Comparison of ENCODE assay signal across 16 cellular contexts in the genomic region with DNA sequence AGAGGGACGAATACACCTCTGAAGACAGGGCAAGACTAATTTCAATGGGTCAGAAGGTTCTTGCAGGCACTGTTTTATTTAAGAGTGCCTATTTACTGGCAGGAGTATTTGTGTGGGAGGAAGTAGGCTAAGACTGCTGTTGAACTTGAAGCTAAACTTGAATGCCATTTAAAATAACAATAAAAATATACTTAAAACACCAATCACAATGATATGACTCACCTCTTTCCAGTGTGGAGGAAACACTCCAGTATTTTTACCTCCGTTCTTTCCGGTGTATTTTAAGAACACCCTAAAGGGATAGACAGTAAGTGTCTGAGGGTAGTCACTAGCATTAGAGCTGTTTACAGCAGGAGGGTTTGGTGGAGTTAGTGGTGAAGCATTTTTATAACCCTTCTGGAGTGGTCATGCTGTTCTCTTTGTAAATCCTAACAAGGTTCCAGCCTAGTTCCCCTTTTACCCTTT. TPM values are rescaled to one million over a fixed set of nuclear protein-coding genes. Genes with fewer than 3 reads are reported as not detected.
A peak's percentile ranks its signal among the peaks of the same experiment; 100 is the strongest.
DNase-seq lines count a peak whose midpoint lies in the region; FAIRE-seq and TF ChIP-seq lines count a peak whose summit lies in the region.
"Had no signal": no experiment of that assay in that cellular context is flagged by ENCODE, and none has a peak within 500 bp of the region (broad histone marks: within the 10 kb centered on the region; RNA-seq: fewer than 3 reads in every experiment).

No MANE protein-coding gene starts in this region.

- POLR2A ChIA-PET in AG04449 (lab: Yijun Ruan, JAX) (interaction anchor here (0.6 to 0.9 kb wide), 2 partner anchors 305 to 376 kb away, joined by 3 to 4 read pairs; no protein-coding TSS in a partner anchor), H1 (lab: Charles Lee; ENCODE audit: partially characterized antibody) (interaction anchor here (0.6 to 1.0 kb wide), 3 partner anchors 10 to 1579 kb away, joined by 3 read pairs; a partner anchor contains a TSS)

- H3K4me1 ChIP-seq in H1 (replicated peaks in 1 of 4; ENCODE audit: control insufficient read depth in 3 of 4, insufficient read depth in 4 of 4, low read length in 3 of 4) (peaks cover 3 to 17% (median 7%) of the 10 kb centered on the region in 4 experiments), neuronal stem cell (ENCODE audit: control insufficient read depth in 2 of 2, insufficient read depth in 1 of 2, low read depth in 1 of 2, low read length in 2 of 2) (peaks cover 5 to 13% of the 10 kb centered on the region in 2 donors)

- no peak overlapping the region for H2BK20ac ChIP-seq in H1 (ENCODE audit: low read length)

- TF ChIP-seq POLR2A in H1 (IDR thresholded peaks at IDR 0.05; ENCODE audit: control extremely low read depth in 1 of 2, low read depth in 2 of 2, low read length in 2 of 2) = no peak

- CTCF ChIA-PET in AG04449 (lab: Yijun Ruan, JAX) = interaction anchor here (0.8 to 2.0 kb wide), 7 partner anchors 20 to 376 kb away, joined by 3 to 10 read pairs (median 3); no protein-coding TSS in a partner anchor
- CTCF ChIA-PET in H1 (lab: Charles Lee; ENCODE audit: partially characterized antibody) = interaction anchor here (0.8 to 5.7 kb wide), 7 partner anchors 9 to 275 kb away, joined by 3 to 30 read pairs (median 4); no protein-coding TSS in a partner anchor

- H3K18ac ChIP-seq in H1 (ENCODE audit: extremely low read depth, low read length) (no peak overlapping the region), neuronal stem cell (ENCODE audit: low read length) (no peak overlapping the region)

- DNase-seq in AG04449 (ENCODE audit: low read depth, low spot score) = no peak
- DNase-seq in Jurkat, Clone E6-1 (ENCODE audit: low read depth, low spot score) = no peak
- DNase-seq in H1 (ENCODE audit: low read depth in 1 of 2, low spot score in 2 of 2) = no peak
- DNase-seq in neuronal stem cell (ENCODE audit: low spot score) = no peak
- no peak for DNase-seq in SK-N-DZ (ENCODE audit: low spot score)
- DNase-seq in NCI-H1694 (lab: John Stamatoyannopoulos, UW) = no peak
- no peak for DNase-seq in amniotic stem cell (lab: John Stamatoyannopoulos, UW)
- DNase-seq in DMS53 (lab: John Stamatoyannopoulos, UW) = no peak
- DNase-seq: activated CD8-positive, alpha-beta T cell treated with anti-CD3 and anti-CD28 coated beads for 36 hours; activated naive CD4-positive, alpha-beta T cell treated with anti-CD3 and anti-CD28 coated beads for 36 hours; effector CD8-positive, alpha-beta T cell; hippocampal formation; NK-92 treated with Interleukin-12 subunit alpha and Interleukin-12 subunit beta, amount 100 ng/mL, for 24 hours had no signal

- no peak for TF ChIP-seq EP300 in H1 (IDR thresholded peaks at IDR 0.05; ENCODE audit: borderline replicate concordance in 1 of 2, low read depth in 2 of 2, low read length in 2 of 2)

- H3K56ac ChIP-seq in H1 (replicated peaks; ENCODE audit: insufficient read length, low read depth, low read length) = no peak overlapping the region

- peak overlapping the region; percentile 60 for H3K4me3 ChIP-seq in AG04449 (ENCODE audit: low read depth, low read length)
- H3K4me3 ChIP-seq in Jurkat, Clone E6-1 (ENCODE audit: low read length) = peak overlapping the region; percentile 58
- H3K4me3 ChIP-seq in H1 (ENCODE audit: extremely low read depth in 1 of 4, insufficient read depth in 2 of 4, low read depth in 3 of 4, low read length in 4 of 4) = peak overlapping the region in 1 of 4 experiments; percentile 56; a peak in 2 of 8 replicates
- H3K4me3 ChIP-seq in neuronal stem cell (ENCODE audit: low read length in 2 of 2) = no peak overlapping the region

- H3K14ac ChIP-seq in H1 (ENCODE audit: insufficient read length) = no peak overlapping the region
- H3K14ac ChIP-seq in neuronal stem cell (ENCODE audit: low read length) = no peak overlapping the region

- H4K91ac ChIP-seq in H1 (replicated peaks; ENCODE audit: insufficient read length, low read length) = no peak overlapping the region
- H4K91ac ChIP-seq in neuronal stem cell (ENCODE audit: low read depth, low read length, poor library complexity) = no peak overlapping the region

- peaks cover 10 to 22% of the 10 kb centered on the region in 2 experiments for H4K20me1 ChIP-seq in H1 (replicated peaks in 1 of 2; ENCODE audit: control insufficient read depth in 1 of 2, insufficient read depth in 2 of 2, low read length in 2 of 2)

- TF ChIP-seq RAD21 in H1 (IDR thresholded peaks at IDR 0.05 in 1 of 2, conservative IDR thresholded peaks at IDR 0.05 in 1 of 2; ENCODE audit: low read depth in 2 of 2, low read length in 2 of 2) = no peak

- H3K23me2 ChIP-seq in H1 (ENCODE audit: low read depth, low read length) = peaks cover 6% of the 10 kb centered on the region; the same call in 1 of the 2 replicates

- H3K27me3 ChIP-seq in H1 (replicated peaks in 1 of 4; ENCODE audit: control insufficient read depth in 3 of 4, extremely low read depth in 1 of 4, insufficient read depth in 3 of 4, low read length in 3 of 4) (peaks cover 89 to 99% (median 97%) of the 10 kb centered on the region in 4 experiments), neuronal stem cell (ENCODE audit: control insufficient read depth in 3 of 3, insufficient read depth in 3 of 3, low read depth in 1 of 3, low read length in 3 of 3) (peaks cover 22 to 96% (median 90%) of the 10 kb centered on the region in 3 experiments)

- H2BK120ac ChIP-seq in H1 (replicated peaks; ENCODE audit: low read depth, low read length) (no peak overlapping the region), neuronal stem cell (ENCODE audit: low read depth, low read length) (no peak overlapping the region)

- H2BK12ac ChIP-seq in H1 (ENCODE audit: low read depth, low read length) (no peak overlapping the region), neuronal stem cell (ENCODE audit: low read length) (no peak overlapping the region)

- WGBS in H1 (ENCODE audit: extremely low coverage in 1 of 2, insufficient coverage in 1 of 2, insufficient read length in 1 of 2, insufficient replicate concordance in 2 of 2, low coverage in 1 of 2, low lambda C conversion rate in 2 of 2, missing lambda C conversion rate in 1 of 2), 2 experiments = 14% methylated on average over 3 of the region's 3 CpGs; no CpG with 5 or more reads in 1 of the 2 experiments
- no CpG with 5 or more reads among the region's 3 CpGs for WGBS in neuronal stem cell (ENCODE audit: extremely low coverage in 2 of 2, insufficient read length in 2 of 2, insufficient replicate concordance in 1 of 2), 2 donors

- no peak overlapping the region for H3K23ac ChIP-seq in H1 (ENCODE audit: insufficient read length)
- no peak overlapping the region for H3K23ac ChIP-seq in neuronal stem cell (ENCODE audit: low read depth, low read length, poor library complexity)

- H3K9me3 ChIP-seq in H1 (ENCODE audit: insufficient read depth in 2 of 2, low read depth in 1 of 2, low read length in 1 of 2) = no peaks in the 10 kb centered on the region
- peaks cover 0 to 3% of the 10 kb centered on the region in 2 donors for H3K9me3 ChIP-seq in neuronal stem cell (replicated peaks in 1 of 2; ENCODE audit: control insufficient read depth in 2 of 2, insufficient read depth in 1 of 2, low read depth in 1 of 2, low read length in 2 of 2)

- H3K9ac ChIP-seq in H1 (replicated peaks in 1 of 4; ENCODE audit: extremely low read depth in 1 of 4, low read depth in 3 of 4, low read length in 3 of 4) (no peak overlapping the region), neuronal stem cell (ENCODE audit: low read depth, low read length, poor library complexity) (no peak overlapping the region)

- H2AK5ac ChIP-seq in H1 (ENCODE audit: low read depth, low read length) (no peak overlapping the region), neuronal stem cell (ENCODE audit: low read depth, low read length) (no peak overlapping the region)

- H3K4me2 ChIP-seq in H1 (ENCODE audit: insufficient read depth in 1 of 2, low read depth in 2 of 2, low read length in 2 of 2) = peak overlapping the region; percentile 73
- H3K4me2 ChIP-seq in neuronal stem cell (ENCODE audit: insufficient read depth, low read length, poor library complexity, severe bottlenecking) = no peak overlapping the region

- H2BK15ac ChIP-seq in H1 (ENCODE audit: low read length) = no peak overlapping the region
- H2BK15ac ChIP-seq in neuronal stem cell (ENCODE audit: low read length) = no peak overlapping the region

- FAIRE-seq in H1 (lab: Jason Lieb, UNC) = no peak

- H3K27ac ChIP-seq in H1 (ENCODE audit: low read depth, low read length) (no peak overlapping the region), neuronal stem cell (replicated peaks; ENCODE audit: low read length) (no peak overlapping the region)

- no peak overlapping the region for H2BK5ac ChIP-seq in H1 (ENCODE audit: low read depth, low read length)
- H2BK5ac ChIP-seq in neuronal stem cell (ENCODE audit: low read length) = no peak overlapping the region

- no peaks in the 10 kb centered on the region for H3K79me2 ChIP-seq in H1 (ENCODE audit: control insufficient read depth in 1 of 2, insufficient read depth in 2 of 2, low read length in 2 of 2)

- TF ChIP-seq CTCF in AG04449 (IDR thresholded peaks at IDR 0.05; ENCODE audit: insufficient read depth, low read length, missing control alignments) (no peak), H1 (IDR thresholded peaks at IDR 0.05; ENCODE audit: control extremely low read depth in 1 of 3, insufficient read depth in 1 of 3, low read depth in 1 of 3, low read length in 3 of 3) (no peak)

- H2AFZ ChIP-seq in H1 (ENCODE audit: low read length) (no peak overlapping the region), neuronal stem cell (ENCODE audit: low read length) (peak overlapping the region; percentile 80)

- no peak overlapping the region for H4K5ac ChIP-seq in H1 (ENCODE audit: insufficient read length, low read depth, low read length)

- H3K36me3 ChIP-seq in H1 (ENCODE audit: control insufficient read depth in 2 of 4, insufficient read depth in 4 of 4, low read length in 3 of 4) (no peaks in the 10 kb centered on the region), neuronal stem cell (replicated peaks in 1 of 2; ENCODE audit: control insufficient read depth in 2 of 2, insufficient read depth in 2 of 2, low read length in 2 of 2) (no peaks in the 10 kb centered on the region)

- H3K4ac ChIP-seq in H1 (replicated peaks; ENCODE audit: insufficient read length, low read depth, low read length) (no peak overlapping the region), neuronal stem cell (ENCODE audit: low read length) (no peak overlapping the region)

- no peaks in the 10 kb centered on the region for H3K79me1 ChIP-seq in H1 (ENCODE audit: low read depth, low read length)
- no peaks in the 10 kb centered on the region for H3K79me1 ChIP-seq in neuronal stem cell (ENCODE audit: low read depth, low read length)

- H4K8ac ChIP-seq in H1 (ENCODE audit: extremely low read depth, insufficient read depth, low read length) (no peak overlapping the region), neuronal stem cell (ENCODE audit: low read depth, low read length) (no peak overlapping the region)

RNA-seq across cellular contexts. Expression of a gene that starts 9.6 kb away (rescaled TPM):
- polyA plus RNA-seq in Jurkat, Clone E6-1 (2012; ENCODE audit: insufficient read depth, insufficient read length) = not detected
- total RNA-seq in H1 (2021; fragmentation: NEBNext Ultra II Directional; extraction: Animal tissue kit (Norgen Biotek cat#: 25700)) = not detected in 2 replicates
- polyA plus RNA-seq in H1 (2011; rRNA removed) = 0.03 TPM in 1 of 2 replicates, not detected in the other
- not detected for polyA plus RNA-seq in H1 (2011; cell fraction: cytosol; rRNA removed)
- not detected for polyA plus RNA-seq in H1 (2011; cell fraction: nucleus; rRNA removed)
- not detected in 4 replicates for polyA plus RNA-seq in H1 (2012, experiment 1 of 2)
- 0.13 TPM for polyA plus RNA-seq in H1 (2012, experiment 2 of 2)
- not detected for polyA plus RNA-seq in H1 (2013, experiment 1 of 2)
- polyA plus RNA-seq in H1 (2013, experiment 2 of 2) = 0.02 TPM
- polyA minus RNA-seq in H1 (2011; rRNA and poly(A)+ RNA removed) = not detected in 2 replicates
- not detected for polyA minus RNA-seq in H1 (2011; cell fraction: cytosol; rRNA and poly(A)+ RNA removed)
- polyA minus RNA-seq in H1 (2011; cell fraction: nucleus; rRNA and poly(A)+ RNA removed) = 0.30 TPM
- polyA plus RNA-seq in neuronal stem cell (2013, experiment 1 of 2) = not detected
- not detected for polyA plus RNA-seq in neuronal stem cell (2013, experiment 2 of 2)
- polyA plus RNA-seq in SK-N-DZ (2014; cell fraction: cytosol; rRNA removed) = 0.66 and 1.1 TPM in 2 replicates
- polyA plus RNA-seq in SK-N-DZ (2014; cell fraction: nucleus; rRNA removed) = 2.0 and 2.8 TPM in 2 replicates
- total RNA-seq: activated CD8-positive, alpha-beta T cell treated with anti-CD3 and anti-CD28 coated beads for 36 hours; activated naive CD4-positive, alpha-beta T cell treated with anti-CD3 and anti-CD28 coated beads for 36 hours; HT-29; myocyte had no signal
- polyA plus RNA-seq: CD14-positive monocyte had no signal

RNA-seq across cellular contexts. Expression of a gene that starts 21.7 kb away (rescaled TPM):
- not detected for polyA plus RNA-seq in Jurkat, Clone E6-1 (2012; ENCODE audit: insufficient read depth, insufficient read length)
- not detected in 2 replicates for total RNA-seq in H1 (2021; fragmentation: NEBNext Ultra II Directional; extraction: Animal tissue kit (Norgen Biotek cat#: 25700))
- polyA plus RNA-seq in H1 (2011; rRNA removed) = not detected in 2 replicates
- polyA plus RNA-seq in H1 (2011; cell fraction: cytosol; rRNA removed) = not detected
- polyA plus RNA-seq in H1 (2011; cell fraction: nucleus; rRNA removed) = not detected
- not detected in 4 replicates for polyA plus RNA-seq in H1 (2012, experiment 1 of 2)
- polyA plus RNA-seq in H1 (2012, experiment 2 of 2) = not detected
- polyA plus RNA-seq in H1 (2013, experiment 1 of 2) = not detected
- polyA plus RNA-seq in H1 (2013, experiment 2 of 2) = not detected
- polyA minus RNA-seq in H1 (2011; rRNA and poly(A)+ RNA removed) = not detected in 2 replicates
- not detected for polyA minus RNA-seq in H1 (2011; cell fraction: cytosol; rRNA and poly(A)+ RNA removed)
- polyA minus RNA-seq in H1 (2011; cell fraction: nucleus; rRNA and poly(A)+ RNA removed) = not detected
- not detected for polyA plus RNA-seq in neuronal stem cell (2013, experiment 1 of 2)
- not detected for polyA plus RNA-seq in neuronal stem cell (2013, experiment 2 of 2)
- polyA plus RNA-seq in SK-N-DZ (2014; cell fraction: cytosol; rRNA removed) = 1.6 and 2.3 TPM in 2 replicates
- 2.0 and 10.4 TPM in 2 replicates for polyA plus RNA-seq in SK-N-DZ (2014; cell fraction: nucleus; rRNA removed)
- total RNA-seq: activated CD8-positive, alpha-beta T cell treated with anti-CD3 and anti-CD28 coated beads for 36 hours; activated naive CD4-positive, alpha-beta T cell treated with anti-CD3 and anti-CD28 coated beads for 36 hours; HT-29; myocyte had no signal
- polyA plus RNA-seq: CD14-positive monocyte had no signal

RNA-seq across cellular contexts. Expression of a gene that starts 27.5 kb away (rescaled TPM):
- not detected for polyA plus RNA-seq in Jurkat, Clone E6-1 (2012; ENCODE audit: insufficient read depth, insufficient read length)
- total RNA-seq in H1 (2021; fragmentation: NEBNext Ultra II Directional; extraction: Animal tissue kit (Norgen Biotek cat#: 25700)) = not detected in 2 replicates
- polyA plus RNA-seq in H1 (2011; rRNA removed) = not detected in 2 replicates
- not detected for polyA plus RNA-seq in H1 (2011; cell fraction: cytosol; rRNA removed)
- polyA plus RNA-seq in H1 (2011; cell fraction: nucleus; rRNA removed) = not detected
- polyA plus RNA-seq in H1 (2012, experiment 1 of 2) = not detected in 4 replicates
- polyA plus RNA-seq in H1 (2012, experiment 2 of 2) = not detected
- polyA plus RNA-seq in H1 (2013, experiment 1 of 2) = not detected
- not detected for polyA plus RNA-seq in H1 (2013, experiment 2 of 2)
- not detected in 2 replicates for polyA minus RNA-seq in H1 (2011; rRNA and poly(A)+ RNA removed)
- polyA minus RNA-seq in H1 (2011; cell fraction: cytosol; rRNA and poly(A)+ RNA removed) = not detected
- not detected for polyA minus RNA-seq in H1 (2011; cell fraction: nucleus; rRNA and poly(A)+ RNA removed)
- not detected for polyA plus RNA-seq in neuronal stem cell (2013, experiment 1 of 2)
- not detected for polyA plus RNA-seq in neuronal stem cell (2013, experiment 2 of 2)
- polyA plus RNA-seq in SK-N-DZ (2014; cell fraction: cytosol; rRNA removed) = 2.6 and 11.6 TPM in 2 replicates
- 47.5 and 55.4 TPM in 2 replicates for polyA plus RNA-seq in SK-N-DZ (2014; cell fraction: nucleus; rRNA removed)
- total RNA-seq: activated CD8-positive, alpha-beta T cell treated with anti-CD3 and anti-CD28 coated beads for 36 hours; activated naive CD4-positive, alpha-beta T cell treated with anti-CD3 and anti-CD28 coated beads for 36 hours; HT-29; myocyte had no signal
- polyA plus RNA-seq: CD14-positive monocyte had no signal

RNA-seq across cellular contexts. Expression of a gene that starts 49.3 kb away (rescaled TPM):
- 4.9 TPM for polyA plus RNA-seq in Jurkat, Clone E6-1 (2012; ENCODE audit: insufficient read depth, insufficient read length)
- not detected in 2 replicates for total RNA-seq in H1 (2021; fragmentation: NEBNext Ultra II Directional; extraction: Animal tissue kit (Norgen Biotek cat#: 25700))
- not detected in 2 replicates for polyA plus RNA-seq in H1 (2011; rRNA removed)
- not detected for polyA plus RNA-seq in H1 (2011; cell fraction: cytosol; rRNA removed)
- not detected for polyA plus RNA-seq in H1 (2011; cell fraction: nucleus; rRNA removed)
- polyA plus RNA-seq in H1 (2012, experiment 1 of 2) = not detected in 4 replicates
- not detected for polyA plus RNA-seq in H1 (2012, experiment 2 of 2)
- polyA plus RNA-seq in H1 (2013, experiment 1 of 2) = not detected
- polyA plus RNA-seq in H1 (2013, experiment 2 of 2) = not detected
- polyA minus RNA-seq in H1 (2011; rRNA and poly(A)+ RNA removed) = not detected in 2 replicates
- polyA minus RNA-seq in H1 (2011; cell fraction: cytosol; rRNA and poly(A)+ RNA removed) = not detected
- not detected for polyA minus RNA-seq in H1 (2011; cell fraction: nucleus; rRNA and poly(A)+ RNA removed)
- polyA plus RNA-seq in neuronal stem cell (2013, experiment 1 of 2) = not detected
- not detected for polyA plus RNA-seq in neuronal stem cell (2013, experiment 2 of 2)
- 28.1 and 35.4 TPM in 2 replicates for polyA plus RNA-seq in SK-N-DZ (2014; cell fraction: cytosol; rRNA removed)
- polyA plus RNA-seq in SK-N-DZ (2014; cell fraction: nucleus; rRNA removed) = 28.0 and 35.7 TPM in 2 replicates
- total RNA-seq: activated CD8-positive, alpha-beta T cell treated with anti-CD3 and anti-CD28 coated beads for 36 hours; activated naive CD4-positive, alpha-beta T cell treated with anti-CD3 and anti-CD28 coated beads for 36 hours; HT-29 had no signal
- polyA plus RNA-seq: CD14-positive monocyte had no signal

RNA-seq across cellular contexts. Expression of a gene that starts 56.3 kb away (rescaled TPM):
- polyA plus RNA-seq in Jurkat, Clone E6-1 (2012; ENCODE audit: insufficient read depth, insufficient read length) = not detected
- total RNA-seq in H1 (2021; fragmentation: NEBNext Ultra II Directional; extraction: Animal tissue kit (Norgen Biotek cat#: 25700)) = not detected in 2 replicates
- not detected in 2 replicates for polyA plus RNA-seq in H1 (2011; rRNA removed)
- not detected for polyA plus RNA-seq in H1 (2011; cell fraction: cytosol; rRNA removed)
- polyA plus RNA-seq in H1 (2011; cell fraction: nucleus; rRNA removed) = not detected
- polyA plus RNA-seq in H1 (2012, experiment 1 of 2) = not detected in 4 replicates
- not detected for polyA plus RNA-seq in H1 (2012, experiment 2 of 2)
- not detected for polyA plus RNA-seq in H1 (2013, experiment 1 of 2)
- polyA plus RNA-seq in H1 (2013, experiment 2 of 2) = not detected
- not detected in 2 replicates for polyA minus RNA-seq in H1 (2011; rRNA and poly(A)+ RNA removed)
- polyA minus RNA-seq in H1 (2011; cell fraction: cytosol; rRNA and poly(A)+ RNA removed) = not detected
- polyA minus RNA-seq in H1 (2011; cell fraction: nucleus; rRNA and poly(A)+ RNA removed) = not detected
- polyA plus RNA-seq in neuronal stem cell (2013, experiment 1 of 2) = not detected
- not detected for polyA plus RNA-seq in neuronal stem cell (2013, experiment 2 of 2)
- 20.1 and 20.4 TPM in 2 replicates for polyA plus RNA-seq in SK-N-DZ (2014; cell fraction: cytosol; rRNA removed)
- polyA plus RNA-seq in SK-N-DZ (2014; cell fraction: nucleus; rRNA removed) = 15.7 and 22.6 TPM in 2 replicates
- total RNA-seq: activated CD8-positive, alpha-beta T cell treated with anti-CD3 and anti-CD28 coated beads for 36 hours; activated naive CD4-positive, alpha-beta T cell treated with anti-CD3 and anti-CD28 coated beads for 36 hours; HT-29 had no signal
- polyA plus RNA-seq: CD14-positive monocyte had no signal

Comparison
In these comparisons a context has a peak if more than half of its experiments do, and no peak if none do; other contexts are left out.
1. H3K4me3 ChIP-seq: peak in AG04449 (single experiment) and Jurkat, Clone E6-1 (single experiment); none in neuronal stem cell (0 of 2).